ENCODE assay signal across 11 cellular contexts in the genomic region with DNA sequence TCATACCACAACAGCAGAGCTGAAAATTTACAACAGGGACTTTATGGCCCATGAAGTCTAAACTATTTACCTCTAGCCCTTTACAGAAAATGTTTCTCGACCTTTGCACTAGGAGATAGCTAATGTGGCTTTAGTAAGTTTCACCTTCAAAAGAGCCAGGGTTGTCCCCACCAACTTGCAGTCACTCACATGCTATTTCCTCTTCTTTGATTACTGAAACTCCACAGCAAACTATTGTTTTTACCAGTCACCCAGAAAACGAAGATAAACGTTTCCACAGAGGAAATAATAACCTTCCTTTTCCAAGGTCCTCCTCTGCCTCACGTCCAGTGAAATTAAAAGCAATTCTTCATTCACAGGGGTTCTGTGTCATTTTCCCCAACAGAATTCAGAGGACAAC. TPM values are rescaled to one million over a fixed set of nuclear protein-coding genes. Genes with fewer than 3 reads are reported as not detected.
DNase-seq lines count a peak whose midpoint lies in the region; ATAC-seq, FAIRE-seq and TF ChIP-seq lines count a peak whose summit lies in the region.
"Had no signal": no experiment of that assay in that cellular context is flagged by ENCODE, and none has a peak within 500 bp of the region (broad histone marks: within the 10 kb centered on the region; RNA-seq: fewer than 3 reads in every experiment).

No MANE protein-coding gene starts in this region.

- no peak overlapping the region for H3K27ac Mint-ChIP-seq in activated CD4-positive, alpha-beta memory T cell treated with anti-CD3 and anti-CD28 coated beads, Interleukin-2, amount 10 ng/mL, durations not matched to agents 7 days and 5 days

- H3K9ac ChIP-seq in kidney (ENCODE audit: low read length in 2 of 2): no peak overlapping the region

- peaks cover 9% of the 10 kb centered on the region for H3K27me3 Mint-ChIP-seq in activated CD4-positive, alpha-beta memory T cell treated with anti-CD3 and anti-CD28 coated beads, Interleukin-2, amount 10 ng/mL, durations not matched to agents 7 days and 5 days

- TF ChIP-seq CTCF in kidney (IDR thresholded peaks at IDR 0.05; ENCODE audit: borderline replicate concordance, extremely low read depth, insufficient read depth): no peak

- TF ChIP-seq POLR2A in GM12892 (IDR thresholded peaks at IDR 0.05; ENCODE audit: low read depth, low read length): no peak

- peak overlapping the region; percentile 61 to 63 for H3K27ac ChIP-seq in kidney (ENCODE audit: low read depth in 2 of 2, low read length in 2 of 2)
- H3K27ac ChIP-seq: neutrophil had no signal

- intact Hi-C loops in kidney (cut with DNase I): no loop called here

- H3K9me3 ChIP-seq in kidney (ENCODE audit: control insufficient read depth in 1 of 2, low read length in 2 of 2): no peaks in the 10 kb centered on the region
- H3K9me3 ChIP-seq: neutrophil had no signal

- H3K4me3 ChIP-seq in kidney (ENCODE audit: low read length in 2 of 2): no peak overlapping the region

- peaks cover 0 to 4% of the 10 kb centered on the region in 2 donors for H3K36me3 ChIP-seq in kidney (ENCODE audit: control insufficient read depth in 1 of 2, insufficient read depth in 2 of 2, low read length in 2 of 2)
- H3K36me3 ChIP-seq: neutrophil had no signal

- peak; percentile 85 for ATAC-seq in GM21367 (IDR thresholded peaks at IDR 0.05; ENCODE audit: unreplicated experiment)
- ATAC-seq in HG03139 (IDR thresholded peaks at IDR 0.05; ENCODE audit: unreplicated experiment): peak; percentile 67

- H3K4me1 Mint-ChIP-seq in activated CD4-positive, alpha-beta memory T cell treated with anti-CD3 and anti-CD28 coated beads, Interleukin-2, amount 10 ng/mL, durations not matched to agents 7 days and 5 days: peaks cover 5% of the 10 kb centered on the region

- H3K9me3 Mint-ChIP-seq in activated CD4-positive, alpha-beta memory T cell treated with anti-CD3 and anti-CD28 coated beads, Interleukin-2, amount 10 ng/mL, durations not matched to agents 7 days and 5 days: no peaks in the 10 kb centered on the region
- H3K9me3 Mint-ChIP-seq: CD8-positive, alpha-beta memory T cell had no signal

- H3K4me1 ChIP-seq in kidney (ENCODE audit: control insufficient read depth in 1 of 2, insufficient read depth in 1 of 2, low read depth in 1 of 2, low read length in 2 of 2): peaks cover 11 to 48% of the 10 kb centered on the region in 2 donors

- CTCF ChIA-PET in activated CD4-positive, alpha-beta memory T cell treated with anti-CD3 and anti-CD28 coated beads, Interleukin-2, amount 10 ng/mL, durations not matched to agents 7 days and 5 days (lab: Charles Lee): no interaction called here

- DNase-seq in GM12892 (ENCODE audit: insufficient read length): no peak
- no peak for DNase-seq in kidney
- DNase-seq in NCI-H345 treated with DMSO at 0.1 percent for 48 hours (lab: John Stamatoyannopoulos, UW; ENCODE audit: unreplicated experiment): no peak
- DNase-seq in cerebellar cortex (ENCODE audit: low spot score): no peak
- no peak for DNase-seq in EL
- no peak for DNase-seq in activated CD4-positive, alpha-beta memory T cell treated with anti-CD3 and anti-CD28 coated beads, Interleukin-2, amount 10 ng/mL, durations not matched to agents 7 days and 5 days
- DNase-seq: CD8-positive, alpha-beta memory T cell; SHP77 had no signal

- no peak overlapping the region for H3K4me3 Mint-ChIP-seq in activated CD4-positive, alpha-beta memory T cell treated with anti-CD3 and anti-CD28 coated beads, Interleukin-2, amount 10 ng/mL, durations not matched to agents 7 days and 5 days
- H3K4me3 Mint-ChIP-seq: CD8-positive, alpha-beta memory T cell had no signal

- H3K36me3 Mint-ChIP-seq in activated CD4-positive, alpha-beta memory T cell treated with anti-CD3 and anti-CD28 coated beads, Interleukin-2, amount 10 ng/mL, durations not matched to agents 7 days and 5 days (ENCODE audit: low read depth): no peaks in the 10 kb centered on the region
- H3K36me3 Mint-ChIP-seq: CD8-positive, alpha-beta memory T cell had no signal

- peak; percentile 5 for FAIRE-seq in GM12892 (lab: Jason Lieb, UNC)
- FAIRE-seq in kidney (lab: Jason Lieb, UNC): no peak

- POLR2A ChIA-PET in activated CD4-positive, alpha-beta memory T cell treated with anti-CD3 and anti-CD28 coated beads, Interleukin-2, amount 10 ng/mL, durations not matched to agents 7 days and 5 days (lab: Charles Lee): no interaction called here

RNA-seq across cellular contexts. Expression of a gene that starts 48.2 kb away (rescaled TPM):
- polyA plus RNA-seq in GM12892 (2012; ENCODE audit: missing spikeins): 1.8 TPM
- total RNA-seq in kidney: 117 TPM
- 23.3 TPM for polyA plus RNA-seq in kidney (ENCODE audit: insufficient read depth, low read depth, low replicate concordance)
- 1 to 10 TPM; 1.9 to 2.1 TPM for total RNA-seq in activated CD4-positive, alpha-beta memory T cell treated with anti-CD3 and anti-CD28 coated beads, Interleukin-2, amount 10 ng/mL, durations not matched to agents 7 days and 5 days

Comparison
In these comparisons a context has a peak if more than half of its experiments do, and no peak if none do; other contexts are left out.
1. RNA of a gene that starts 48.2 kb away (total RNA-seq): 117 TPM in kidney (single experiment); 1.9 to 2.1 TPM in activated CD4-positive, alpha-beta memory T cell treated with anti-CD3 and anti-CD28 coated beads, Interleukin-2, amount 10 ng/mL, durations not matched to agents 7 days and 5 days; every median in the first group is over 10 times any median in the second.